ENCODE assay signal across 8 cellular contexts in the genomic region with DNA sequence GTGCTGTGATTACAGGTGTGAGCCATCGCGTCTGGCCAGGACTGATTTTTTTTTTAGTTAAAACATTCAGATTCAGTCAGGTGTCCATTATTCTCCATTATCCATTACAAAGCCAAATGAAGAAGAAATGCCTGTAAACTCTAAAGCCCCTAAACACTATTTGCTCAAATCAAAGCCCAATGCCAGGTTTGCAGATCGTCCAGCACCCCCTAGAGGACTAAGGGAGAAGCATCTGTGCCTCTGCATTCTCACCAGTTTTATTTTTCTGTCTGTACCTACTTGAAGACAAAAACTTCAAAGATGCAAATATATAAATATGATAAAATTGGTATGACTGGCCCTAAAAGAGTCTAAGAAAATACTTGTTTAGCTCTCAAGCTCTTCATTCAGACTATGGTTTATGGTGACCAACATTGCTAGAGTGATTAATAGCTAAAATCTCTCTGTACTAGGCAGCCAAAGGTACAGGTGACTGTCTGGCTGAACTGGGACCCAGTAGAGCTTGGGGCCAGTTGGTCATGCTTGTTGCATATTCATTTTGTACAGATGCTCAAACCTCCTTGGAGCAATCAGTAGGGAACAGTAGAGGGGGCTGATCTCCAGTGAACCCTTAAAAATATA.
DNase-seq lines count a peak whose midpoint lies in the region; ATAC-seq, FAIRE-seq and TF ChIP-seq lines count a peak whose summit lies in the region.
"Had no signal": no experiment of that assay in that cellular context is flagged by ENCODE, and none has a peak within 500 bp of the region (broad histone marks: within the 10 kb centered on the region; RNA-seq: fewer than 3 reads in every experiment).

No MANE protein-coding gene starts in this region.

- H3K79me2 ChIP-seq in HCT116 (ENCODE audit: insufficient read depth, low read length), result no peaks in the 10 kb centered on the region

- H4K20me1 ChIP-seq in HCT116 (ENCODE audit: insufficient read depth), result no peaks in the 10 kb centered on the region

- no peaks in the 10 kb centered on the region for H3K27me3 ChIP-seq in HCT116 (ENCODE audit: insufficient read depth, low read length)
- H3K27me3 ChIP-seq in esophagus squamous epithelium, result no peaks in the 10 kb centered on the region
- H3K27me3 ChIP-seq in rectal smooth muscle tissue (ENCODE audit: control insufficient read depth, insufficient read depth, low read length), result no peaks in the 10 kb centered on the region

- TF ChIP-seq POLR2A in HCT116 (IDR thresholded peaks at IDR 0.05; ENCODE audit: borderline replicate concordance, extremely low read depth, insufficient read depth, insufficient read length) (no peak), esophagus squamous epithelium (IDR thresholded peaks at IDR 0.05) (no peak)

- H3K9me3 ChIP-seq in HCT116 (ENCODE audit: control insufficient read depth in 1 of 2, insufficient read depth in 1 of 2, low read depth in 1 of 2, low read length in 2 of 2) (no peaks in the 10 kb centered on the region), esophagus squamous epithelium (no peaks in the 10 kb centered on the region)

- CTCF ChIA-PET in HCT116 (lab: Charles Lee), result interaction anchor here (0.8 kb wide), 1 partner anchor 17 kb away, joined by 3 read pairs; no protein-coding TSS in a partner anchor

- intact Hi-C loops in HCT116 (cut with micrococcal nuclease), result loop anchor here (5.0 to 10.0 kb wide), 2 partner anchors 107 to 230 kb away; a partner anchor contains a TSS
- intact Hi-C loops in esophagus squamous epithelium (cut with DNase I), result no loop called here

- H3K4me1 ChIP-seq in HCT116 (ENCODE audit: control insufficient read depth in 1 of 2, insufficient read depth in 2 of 2, low read length in 2 of 2) (peaks cover 6 to 23% of the 10 kb centered on the region in 2 experiments; a peak in 3 of 4 replicates), esophagus squamous epithelium (peaks cover 11 to 92% (median 27%) of the 10 kb centered on the region in 3 donors), rectal smooth muscle tissue (ENCODE audit: control insufficient read depth, insufficient read depth, low read length) (peaks cover 56% of the 10 kb centered on the region)

- no peaks in the 10 kb centered on the region for H3K9me2 ChIP-seq in HCT116 (ENCODE audit: insufficient read depth)

- H3K27ac ChIP-seq in HCT116 (ENCODE audit: low read depth, low read length) (no peak overlapping the region), esophagus squamous epithelium (peak overlapping the region in 3 of 4 donors; percentile 43 to 52 (median 47)), rectal smooth muscle tissue (ENCODE audit: low read depth, low read length) (peak overlapping the region; percentile 68)

- ATAC-seq in HCT116 (peak; percentile 73), HG03045 (IDR thresholded peaks at IDR 0.05; ENCODE audit: unreplicated experiment) (no peak)
- ATAC-seq: T-cell had no signal

- POLR2A ChIA-PET in HCT116 (lab: Charles Lee), result no interaction called here

- WGBS in esophagus squamous epithelium, 2 donors, result 64 to 66% methylated on average over 3 of the region's 3 CpGs

- H3K36me3 ChIP-seq in HCT116 (ENCODE audit: control insufficient read depth in 1 of 2, insufficient read depth in 2 of 2, low read length in 2 of 2) (no peaks in the 10 kb centered on the region), esophagus squamous epithelium (peaks cover 0 to 54% (median 0%) of the 10 kb centered on the region in 3 donors), rectal smooth muscle tissue (ENCODE audit: control insufficient read depth, insufficient read depth, low read length) (peaks cover 33% of the 10 kb centered on the region)

- no peak overlapping the region for H3K9ac ChIP-seq in HCT116 (ENCODE audit: low read length)
- no peak overlapping the region for H3K9ac ChIP-seq in rectal smooth muscle tissue (ENCODE audit: low read length)

- RAD21 ChIA-PET in HCT116 (lab: Charles Lee; ENCODE audit: low non-redundant PET in 1 of 2, low total read pairs in 2 of 2, uncharacterized antibody in 2 of 2, unreplicated experiment in 2 of 2), result no interaction called here

- peak; percentile 81 for TF ChIP-seq RAD21 in HCT116 (IDR thresholded peaks at IDR 0.05; ENCODE audit: low read depth)

- H3K4me2 ChIP-seq in HCT116 (ENCODE audit: low read length), result no peak overlapping the region

- no peak overlapping the region for H3K4me3 ChIP-seq in HCT116 (replicated peaks in 1 of 2; ENCODE audit: low read depth in 1 of 2, low read length in 2 of 2)
- no peak overlapping the region for H3K4me3 ChIP-seq in esophagus squamous epithelium
- no peak overlapping the region for H3K4me3 ChIP-seq in rectal smooth muscle tissue (ENCODE audit: low read length)

- no peak for FAIRE-seq in D721Med (lab: Jason Lieb, UNC)

- no peak overlapping the region for H2AFZ ChIP-seq in HCT116 (ENCODE audit: low read depth, low read length, poor library complexity, severe bottlenecking)

- DNase-seq in D721Med (ENCODE audit: insufficient read length, low spot score) (no peak), HCT116 (ENCODE audit: low read depth, low spot score) (peak; percentile 13), RPMI8226 (peak; percentile 64), esophagus squamous epithelium (lab: John Stamatoyannopoulos, UW) (no peak), NCI-H2171 treated with DMSO at 0.1 percent for 48 hours (lab: John Stamatoyannopoulos, UW) (no peak)

- TF ChIP-seq CTCF in D721Med (IDR thresholded peaks at IDR 0.05; ENCODE audit: insufficient read depth, missing control alignments) (peak; percentile 97), HCT116 (IDR thresholded peaks at IDR 0.05 in 2 of 3, conservative IDR thresholded peaks at IDR 0.05 in 1 of 3; ENCODE audit: borderline replicate concordance in 1 of 3, insufficient read depth in 1 of 3, low read depth in 2 of 3, low read length in 2 of 3) (peak; percentile 70 to 94 (median 86); a peak in 5 of 6 replicates), esophagus squamous epithelium (IDR thresholded peaks at IDR 0.05) (peak; percentile 37 to 80 (median 68))

- BruUV-seq in HCT116 (replicated peaks; lab: Mats Ljungman, UMichigan), result no TSS peak

TF ChIP-seq in HCT116, 20 proteins besides CTCF, POLR2A, EP300 and RAD21:
- TF ChIP-seq POLR2AphosphoS5 (IDR thresholded peaks at IDR 0.05; ENCODE audit: low read depth, low read length) (no peak), EZH2 (IDR thresholded peaks at IDR 0.05) (no peak), JUND (IDR thresholded peaks at IDR 0.05) (no peak), SP1 (IDR thresholded peaks at IDR 0.05; ENCODE audit: low read depth) (no peak)
TF ChIP-seq in HCT116: peak in this region for 0.

Comparison
In these comparisons a context has a peak if more than half of its experiments do, and no peak if none do; other contexts are left out.
1. DNase-seq: peak in HCT116 (single experiment) and RPMI8226 (single experiment); none in D721Med (single experiment), esophagus squamous epithelium (single experiment) and NCI-H2171 treated with DMSO at 0.1 percent for 48 hours (single experiment).
2. Peak in every context shown above with its lines, with median percentiles within 50 percentile points of each other: CTCF ChIP-seq.